Comparison of ENCODE assay signal across 8 cellular contexts in the genomic region with DNA sequence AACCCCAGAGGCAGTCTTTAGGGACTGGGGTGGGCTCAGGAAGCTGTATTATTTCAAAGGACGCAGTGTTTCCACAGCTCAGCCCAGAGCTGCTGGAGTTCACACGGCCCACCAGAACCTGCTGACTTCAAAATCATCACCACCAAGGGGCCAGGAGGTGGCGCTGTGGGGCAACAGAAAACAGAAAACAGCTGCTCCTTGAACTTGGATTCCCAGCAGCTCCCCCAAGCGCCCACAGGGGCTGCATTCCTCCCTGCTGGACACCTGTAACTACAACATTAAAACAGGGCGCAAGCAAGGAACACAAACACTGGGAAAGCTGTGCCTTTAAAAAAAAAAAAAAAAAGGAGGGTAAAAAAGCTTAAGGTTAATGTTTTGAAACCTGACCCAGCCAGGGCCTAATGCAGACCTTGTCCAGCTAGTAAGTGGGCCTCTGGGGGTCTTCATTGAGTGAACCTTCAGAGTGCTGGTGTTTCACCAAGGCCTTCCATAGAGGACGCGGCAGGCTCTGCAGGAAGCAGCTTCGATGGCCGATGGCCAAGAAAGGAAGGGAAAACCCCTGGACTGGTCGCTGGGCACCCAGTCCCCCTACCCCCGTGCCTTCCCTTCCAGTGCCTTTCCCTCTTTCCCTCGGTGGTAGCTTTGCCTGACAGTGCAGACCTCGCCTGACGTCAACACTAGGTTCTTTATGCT. TPM values are rescaled to one million over a fixed set of nuclear protein-coding genes. Genes with fewer than 3 reads are reported as not detected.
DNase-seq lines count a peak whose midpoint lies in the region; ATAC-seq and TF ChIP-seq lines count a peak whose summit lies in the region.

No MANE protein-coding gene starts in this region.

- no peaks in the 10 kb centered on the region for H3K36me3 ChIP-seq in MM.1S (replicated peaks; ENCODE audit: insufficient read depth, low read length)
- H3K36me3 ChIP-seq in neuronal stem cell (replicated peaks in 1 of 2; ENCODE audit: control insufficient read depth in 2 of 2, insufficient read depth in 2 of 2, low read length in 2 of 2): no peaks in the 10 kb centered on the region

- H3K4me3 Mint-ChIP-seq in activated T-helper 1 cell treated with anti-CD3 and anti-CD28 coated beads, Interleukin-12 subunit alpha, Interleukin-12 subunit beta, Interleukin-2, Interleukin-4 antibody, amounts not matched to agents 30 ng/mL and 10 ng/mL and 1 ng/mL, durations not matched to agents 14 hours and 24 hours and 36 hours: no peak overlapping the region
- H3K4me3 Mint-ChIP-seq in stimulated activated naive CD8-positive, alpha-beta T cell treated with anti-CD3 and anti-CD28 coated beads, Interleukin-15, amount 100 ng/mL, for 72 hours: no peak overlapping the region

- no peaks in the 10 kb centered on the region for H3K27me3 ChIP-seq in MM.1S (replicated peaks; ENCODE audit: insufficient read depth, low read length)
- no peaks in the 10 kb centered on the region for H3K27me3 ChIP-seq in neuronal stem cell (ENCODE audit: control insufficient read depth in 3 of 3, insufficient read depth in 3 of 3, low read depth in 1 of 3, low read length in 3 of 3)

- H3K79me1 ChIP-seq in neuronal stem cell (ENCODE audit: low read depth, low read length): no peaks in the 10 kb centered on the region

- no peak overlapping the region for H3K23ac ChIP-seq in neuronal stem cell (ENCODE audit: low read depth, low read length, poor library complexity)

- H3K4ac ChIP-seq in neuronal stem cell (ENCODE audit: low read length): no peak overlapping the region

- peaks cover 3% of the 10 kb centered on the region for H3K27me3 Mint-ChIP-seq in activated T-helper 1 cell treated with anti-CD3 and anti-CD28 coated beads, Interleukin-12 subunit alpha, Interleukin-12 subunit beta, Interleukin-2, Interleukin-4 antibody, amounts not matched to agents 30 ng/mL and 10 ng/mL and 1 ng/mL, durations not matched to agents 14 hours and 24 hours and 36 hours (ENCODE audit: insufficient read depth)
- H3K27me3 Mint-ChIP-seq in stimulated activated naive CD8-positive, alpha-beta T cell treated with anti-CD3 and anti-CD28 coated beads, Interleukin-15, amount 100 ng/mL, for 72 hours: peaks cover 9% of the 10 kb centered on the region

- WGBS in neuronal stem cell (ENCODE audit: extremely low coverage in 2 of 2, insufficient read length in 2 of 2, insufficient replicate concordance in 1 of 2), 2 donors: no CpG with 5 or more reads among the region's 14 CpGs

- H3K79me2 ChIP-seq in MM.1S (ENCODE audit: low read length): no peaks in the 10 kb centered on the region

- intact Hi-C loops in activated T-helper 1 cell treated with anti-CD3 and anti-CD28 coated beads, Interleukin-12 subunit alpha, Interleukin-12 subunit beta, Interleukin-2, Interleukin-4 antibody, amounts not matched to agents 30 ng/mL and 10 ng/mL and 1 ng/mL, durations not matched to agents 14 hours and 24 hours and 36 hours (cut with micrococcal nuclease): loop anchor here (1.0 kb wide), 3 partner anchors 59 to 391 kb away; no protein-coding TSS in a partner anchor

- no peak overlapping the region for H4K8ac ChIP-seq in neuronal stem cell (ENCODE audit: low read depth, low read length)

- H2AFZ ChIP-seq in MM.1S (ENCODE audit: low read length) (no peak overlapping the region), neuronal stem cell (ENCODE audit: low read length) (no peak overlapping the region)

- ATAC-seq in stimulated activated naive CD8-positive, alpha-beta T cell treated with anti-CD3 and anti-CD28 coated beads, Interleukin-15, amount 100 ng/mL, for 72 hours: peak; percentile 79
- ATAC-seq in GM21717 (IDR thresholded peaks at IDR 0.05; ENCODE audit: unreplicated experiment): no peak

- TF ChIP-seq CTCF in GM13976 (IDR thresholded peaks at IDR 0.05; ENCODE audit: borderline replicate concordance, control extremely low read depth, extremely low read depth, insufficient read depth, missing control alignments) (peak; percentile 89), MM.1S (IDR thresholded peaks at IDR 0.05; ENCODE audit: low read length) (peak; percentile 86), fibroblast of villous mesenchyme (IDR thresholded peaks at IDR 0.05; ENCODE audit: insufficient read depth, low read depth, low read length) (peak; percentile 91)

- H3K4me1 Mint-ChIP-seq in activated T-helper 1 cell treated with anti-CD3 and anti-CD28 coated beads, Interleukin-12 subunit alpha, Interleukin-12 subunit beta, Interleukin-2, Interleukin-4 antibody, amounts not matched to agents 30 ng/mL and 10 ng/mL and 1 ng/mL, durations not matched to agents 14 hours and 24 hours and 36 hours (ENCODE audit: low read depth): no peaks in the 10 kb centered on the region
- no peaks in the 10 kb centered on the region for H3K4me1 Mint-ChIP-seq in stimulated activated naive CD8-positive, alpha-beta T cell treated with anti-CD3 and anti-CD28 coated beads, Interleukin-15, amount 100 ng/mL, for 72 hours

- H3K27ac Mint-ChIP-seq in activated T-helper 1 cell treated with anti-CD3 and anti-CD28 coated beads, Interleukin-12 subunit alpha, Interleukin-12 subunit beta, Interleukin-2, Interleukin-4 antibody, amounts not matched to agents 30 ng/mL and 10 ng/mL and 1 ng/mL, durations not matched to agents 14 hours and 24 hours and 36 hours: no peak overlapping the region
- H3K27ac Mint-ChIP-seq in stimulated activated naive CD8-positive, alpha-beta T cell treated with anti-CD3 and anti-CD28 coated beads, Interleukin-15, amount 100 ng/mL, for 72 hours: no peak overlapping the region

- H3K9ac ChIP-seq in MM.1S (ENCODE audit: low read length): no peak overlapping the region
- no peak overlapping the region for H3K9ac ChIP-seq in neuronal stem cell (ENCODE audit: low read depth, low read length, poor library complexity)

- no peaks in the 10 kb centered on the region for H3K36me3 Mint-ChIP-seq in activated T-helper 1 cell treated with anti-CD3 and anti-CD28 coated beads, Interleukin-12 subunit alpha, Interleukin-12 subunit beta, Interleukin-2, Interleukin-4 antibody, amounts not matched to agents 30 ng/mL and 10 ng/mL and 1 ng/mL, durations not matched to agents 14 hours and 24 hours and 36 hours (ENCODE audit: low read depth)

- no peak overlapping the region for H3K14ac ChIP-seq in neuronal stem cell (ENCODE audit: low read length)

- H3K9me3 ChIP-seq in MM.1S (replicated peaks; ENCODE audit: insufficient read depth, low read length): no peaks in the 10 kb centered on the region
- H3K9me3 ChIP-seq in neuronal stem cell (replicated peaks in 1 of 2; ENCODE audit: control insufficient read depth in 2 of 2, insufficient read depth in 1 of 2, low read depth in 1 of 2, low read length in 2 of 2): no peaks in the 10 kb centered on the region

- H3K4me1 ChIP-seq in MM.1S (ENCODE audit: low read length) (peaks cover 42% of the 10 kb centered on the region), neuronal stem cell (ENCODE audit: control insufficient read depth in 2 of 2, insufficient read depth in 1 of 2, low read depth in 1 of 2, low read length in 2 of 2) (no peaks in the 10 kb centered on the region)

- H2BK5ac ChIP-seq in neuronal stem cell (ENCODE audit: low read length): no peak overlapping the region

- no peak overlapping the region for H2AK5ac ChIP-seq in neuronal stem cell (ENCODE audit: low read depth, low read length)

- H3K4me2 ChIP-seq in MM.1S (ENCODE audit: low read depth, low read length) (no peak overlapping the region), neuronal stem cell (ENCODE audit: insufficient read depth, low read length, poor library complexity, severe bottlenecking) (no peak overlapping the region)

- no peaks in the 10 kb centered on the region for H3K9me3 Mint-ChIP-seq in activated T-helper 1 cell treated with anti-CD3 and anti-CD28 coated beads, Interleukin-12 subunit alpha, Interleukin-12 subunit beta, Interleukin-2, Interleukin-4 antibody, amounts not matched to agents 30 ng/mL and 10 ng/mL and 1 ng/mL, durations not matched to agents 14 hours and 24 hours and 36 hours
- H3K9me3 Mint-ChIP-seq in stimulated activated naive CD8-positive, alpha-beta T cell treated with anti-CD3 and anti-CD28 coated beads, Interleukin-15, amount 100 ng/mL, for 72 hours: peaks cover 0 to 8% of the 10 kb centered on the region in 2 donors

- H2BK12ac ChIP-seq in neuronal stem cell (ENCODE audit: low read length): no peak overlapping the region

- no peak overlapping the region for H4K91ac ChIP-seq in neuronal stem cell (ENCODE audit: low read depth, low read length, poor library complexity)

- H3K18ac ChIP-seq in neuronal stem cell (ENCODE audit: low read length): no peak overlapping the region

- DNase-seq in GM13976 (ENCODE audit: low spot score) (peak; percentile 90), MM.1S (peak; percentile 76), RPMI8226 (peak; percentile 66), fibroblast of villous mesenchyme (ENCODE audit: low read depth) (peak; percentile 93), neuronal stem cell (ENCODE audit: low spot score) (peak; percentile 78)
- DNase-seq in activated T-helper 1 cell treated with anti-CD3 and anti-CD28 coated beads, Interleukin-12 subunit alpha, Interleukin-12 subunit beta, Interleukin-2, Interleukin-4 antibody, amounts not matched to agents 30 ng/mL and 10 ng/mL and 1 ng/mL, durations not matched to agents 14 hours and 24 hours and 36 hours (ENCODE audit: low spot score): peak; percentile 57
- DNase-seq in stimulated activated naive CD8-positive, alpha-beta T cell treated with anti-CD3 and anti-CD28 coated beads, Interleukin-15, amount 100 ng/mL, for 72 hours: peak; percentile 68 to 78

- H3K27ac ChIP-seq in MM.1S (ENCODE audit: low read length) (no peak overlapping the region), neuronal stem cell (replicated peaks; ENCODE audit: low read length) (no peak overlapping the region)

- H3F3A ChIP-seq in MM.1S (ENCODE audit: insufficient read depth, low read length): peaks cover 17% of the 10 kb centered on the region

- H3K9me2 ChIP-seq in MM.1S (replicated peaks; ENCODE audit: insufficient read depth, low read length): no peaks in the 10 kb centered on the region

- H2BK15ac ChIP-seq in neuronal stem cell (ENCODE audit: low read length): no peak overlapping the region

- in situ Hi-C loops in GM13976 (cut with MboI; ENCODE audit: low sequenced_read_pairs, unreplicated experiment): loop anchor here (5.0 kb wide), 1 partner anchor 59 kb away; no protein-coding TSS in a partner anchor

- H3K4me3 ChIP-seq in MM.1S (ENCODE audit: low read length): no peak overlapping the region
- no peak overlapping the region for H3K4me3 ChIP-seq in fibroblast of villous mesenchyme (ENCODE audit: low read depth, low read length)
- H3K4me3 ChIP-seq in neuronal stem cell (ENCODE audit: low read length in 2 of 2): no peak overlapping the region

- no peaks in the 10 kb centered on the region for H4K20me1 ChIP-seq in MM.1S (ENCODE audit: insufficient read depth, low read length)

- H2BK120ac ChIP-seq in neuronal stem cell (ENCODE audit: low read depth, low read length): no peak overlapping the region

RNA-seq across cellular contexts. Expression of a gene that starts 25.9 kb away (rescaled TPM):
- not detected in 2 replicates for total RNA-seq in activated T-helper 1 cell treated with anti-CD3 and anti-CD28 coated beads, Interleukin-12 subunit alpha, Interleukin-12 subunit beta, Interleukin-2, Interleukin-4 antibody, amounts not matched to agents 30 ng/mL and 10 ng/mL and 1 ng/mL, durations not matched to agents 14 hours and 24 hours and 36 hours
- total RNA-seq in fibroblast of villous mesenchyme: 29.3 and 40.6 TPM in 2 replicates
- 0.03 TPM for polyA plus RNA-seq in neuronal stem cell (2013, experiment 1 of 2)
- 0.08 TPM for polyA plus RNA-seq in neuronal stem cell (2013, experiment 2 of 2)

RNA-seq across cellular contexts. Expression of a gene that starts 53.5 kb away (rescaled TPM):
- total RNA-seq in activated T-helper 1 cell treated with anti-CD3 and anti-CD28 coated beads, Interleukin-12 subunit alpha, Interleukin-12 subunit beta, Interleukin-2, Interleukin-4 antibody, amounts not matched to agents 30 ng/mL and 10 ng/mL and 1 ng/mL, durations not matched to agents 14 hours and 24 hours and 36 hours: not detected in 2 replicates
- total RNA-seq in fibroblast of villous mesenchyme: not detected in 2 replicates
- not detected for polyA plus RNA-seq in neuronal stem cell (2013, experiment 1 of 2)
- polyA plus RNA-seq in neuronal stem cell (2013, experiment 2 of 2): not detected

Comparison
In these comparisons a context has a peak if more than half of its experiments do, and no peak if none do; other contexts are left out.
1. RNA of a gene that starts 25.9 kb away (total RNA-seq): 29.3 to 40.6 TPM in fibroblast of villous mesenchyme; not detected in activated T-helper 1 cell treated with anti-CD3 and anti-CD28 coated beads, Interleukin-12 subunit alpha, Interleukin-12 subunit beta, Interleukin-2, Interleukin-4 antibody, amounts not matched to agents 30 ng/mL and 10 ng/mL and 1 ng/mL, durations not matched to agents 14 hours and 24 hours and 36 hours; every median in the first group is over 10 times any median in the second.
2. Peak in every context shown above with its lines, with median percentiles within 50 percentile points of each other: DNase-seq and CTCF ChIP-seq.